In genomic region chr17:50379733-50380132, GRCh38 we compare ENCODE assay signal across 1 cellular context.
TF ChIP-seq lines count a peak whose summit lies in the region.

No MANE protein-coding gene starts in this region.

TF ChIP-seq in HepG2, 621 proteins besides CTCF, POLR2A, EP300 and RAD21:
- TF ChIP-seq CREM (IDR thresholded peaks at IDR 0.05): no peak
- no peak for TF ChIP-seq CREM (CRISPR knock-in tag; IDR thresholded peaks at IDR 0.05)
- no peak for TF ChIP-seq ZNF710 (CRISPR knock-in tag; IDR thresholded peaks at IDR 0.05; ENCODE audit: borderline replicate concordance)
- TF ChIP-seq GPBP1L1 (CRISPR knock-in tag; IDR thresholded peaks at IDR 0.05): no peak
- no peak for TF ChIP-seq ZNF512B (CRISPR knock-in tag; IDR thresholded peaks at IDR 0.05; ENCODE audit: borderline replicate concordance)
- TF ChIP-seq THAP8 (CRISPR knock-in tag; IDR thresholded peaks at IDR 0.05; ENCODE audit: borderline replicate concordance): no peak
- peak; percentile 12; the same call in 1 of the 2 replicates for TF ChIP-seq POLR2AphosphoS2 (IDR thresholded peaks at IDR 0.05; ENCODE audit: low read depth, low read length)
